12 cellular contexts compared by ENCODE assay signal in the genomic region with DNA sequence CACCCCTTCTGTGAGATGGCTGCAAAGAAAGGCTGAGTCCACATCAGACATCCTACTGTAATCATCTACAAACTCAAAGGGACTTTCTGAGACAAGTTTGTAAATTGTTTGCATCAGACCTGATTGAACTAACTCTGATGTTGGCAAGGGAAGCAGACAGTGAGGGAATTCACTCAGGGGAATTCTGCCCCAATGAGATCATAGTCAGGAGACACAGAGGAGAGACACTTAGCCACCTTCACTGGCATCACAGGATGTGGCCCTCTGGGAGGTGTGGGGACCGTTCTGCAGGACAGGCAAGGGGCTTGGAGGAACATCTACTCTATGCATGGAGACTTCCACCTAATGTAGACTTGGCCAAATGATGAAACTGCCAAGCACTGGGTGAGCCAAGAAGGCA.
A peak's percentile ranks its signal among the peaks of the same experiment; 100 is the strongest.
DNase-seq lines count a peak whose midpoint lies in the region; ATAC-seq and TF ChIP-seq lines count a peak whose summit lies in the region.
"Had no signal": no experiment of that assay in that cellular context is flagged by ENCODE, and none has a peak within 500 bp of the region (broad histone marks: within the 10 kb centered on the region; RNA-seq: fewer than 3 reads in every experiment).

No MANE protein-coding gene starts in this region.

- no peak overlapping the region for H3K27ac Mint-ChIP-seq in effector memory CD8-positive, alpha-beta T cell
- no peak overlapping the region for H3K27ac Mint-ChIP-seq in T-helper 17 cell
- H3K27ac Mint-ChIP-seq: T-helper 1 cell treated with Interleukin-12 subunit alpha and Interleukin-12 subunit beta and Interleukin-4 antibody, amounts not matched to agents 30 μg/mL and 1 μg/mL, for 36 hours had no signal

- no peaks in the 10 kb centered on the region for H3K9me3 Mint-ChIP-seq in effector memory CD8-positive, alpha-beta T cell
- H3K9me3 Mint-ChIP-seq: T-helper 1 cell treated with Interleukin-12 subunit alpha and Interleukin-12 subunit beta and Interleukin-4 antibody, amounts not matched to agents 30 μg/mL and 1 μg/mL, for 36 hours had no signal

- no peak for TF ChIP-seq CTCF in lower lobe of right lung (IDR thresholded peaks at IDR 0.05)

- peaks cover 0 to 1% of the 10 kb centered on the region in 2 donors for H3K4me1 Mint-ChIP-seq in effector memory CD8-positive, alpha-beta T cell (ENCODE audit: low read depth in 2 of 2)
- peaks cover 2% of the 10 kb centered on the region for H3K4me1 Mint-ChIP-seq in T-helper 17 cell

- H3K4me1 ChIP-seq in lower lobe of right lung, result no peaks in the 10 kb centered on the region

- H3K9me3 ChIP-seq in lower lobe of right lung, result no peaks in the 10 kb centered on the region
- no peaks in the 10 kb centered on the region for H3K9me3 ChIP-seq in T-helper 17 cell (ENCODE audit: control insufficient read depth, low read length, poor library complexity, severe bottlenecking)

- no peak overlapping the region for H3K4me3 ChIP-seq in lower lobe of right lung

- ATAC-seq in GM21619 (IDR thresholded peaks at IDR 0.05; ENCODE audit: unreplicated experiment), result peak; percentile 54
- ATAC-seq in lower lobe of right lung, result no peak
- ATAC-seq in effector memory CD8-positive, alpha-beta T cell (replicated peaks), result no peak
- ATAC-seq in GM18511 (IDR thresholded peaks at IDR 0.05; ENCODE audit: unreplicated experiment), result no peak
- no peak for ATAC-seq in T-helper 17 cell

- H3K36me3 Mint-ChIP-seq in effector memory CD8-positive, alpha-beta T cell (ENCODE audit: insufficient read depth), result peaks cover 3% of the 10 kb centered on the region
- no peaks in the 10 kb centered on the region for H3K36me3 Mint-ChIP-seq in T-helper 17 cell (ENCODE audit: low read depth)

- H3K27me3 Mint-ChIP-seq in effector memory CD8-positive, alpha-beta T cell, result peaks cover 8 to 39% of the 10 kb centered on the region in 2 donors
- H3K27me3 Mint-ChIP-seq in T-helper 17 cell, result peaks cover 32% of the 10 kb centered on the region

- DNase-seq in GM04503 (ENCODE audit: low read depth) (peak; percentile 39), M059J (ENCODE audit: low read depth) (peak; percentile 32), lower lobe of right lung (peak; percentile 19), caudate nucleus (lab: John Stamatoyannopoulos, UW) (no peak), T-helper 17 cell (no peak)
- no peak for DNase-seq in effector memory CD8-positive, alpha-beta T cell
- DNase-seq: activated CD4-positive, alpha-beta T cell treated with anti-CD3 and anti-CD28 coated beads, Interleukin-2, amount 50 U/mL, for 1 hour; C1 segment of cervical spinal cord; foreskin melanocyte had no signal

- intact Hi-C loops in lower lobe of right lung (cut with DNase I), result no loop called here

- H3K4me3 Mint-ChIP-seq in effector memory CD8-positive, alpha-beta T cell, result no peak overlapping the region
- H3K4me3 Mint-ChIP-seq in T-helper 17 cell, result no peak overlapping the region
- H3K4me3 Mint-ChIP-seq: T-helper 1 cell treated with Interleukin-12 subunit alpha and Interleukin-12 subunit beta and Interleukin-4 antibody, amounts not matched to agents 30 μg/mL and 1 μg/mL, for 36 hours had no signal

- H3K36me3 ChIP-seq in lower lobe of right lung, result no peaks in the 10 kb centered on the region

- H3K27ac ChIP-seq in lower lobe of right lung (no peak overlapping the region), caudate nucleus (ENCODE audit: low read depth, low read length) (no peak overlapping the region)

- no peaks in the 10 kb centered on the region for H3K27me3 ChIP-seq in lower lobe of right lung (ENCODE audit: low read depth)

Comparison
In these comparisons a context has a peak if more than half of its experiments do, and no peak if none do; other contexts are left out.
1. DNase-seq: peak in GM04503 (single experiment), M059J (single experiment) and lower lobe of right lung (single experiment); none in effector memory CD8-positive, alpha-beta T cell (0 of 3), caudate nucleus (0 of 61) and T-helper 17 cell (0 of 3).